8 cellular contexts compared by ENCODE assay signal in genomic region chr1:1504777-1505365, GRCh38. TPM values are rescaled to one million over a fixed set of nuclear protein-coding genes. Genes with fewer than 3 reads are reported as not detected.
DNase-seq lines count a peak whose midpoint lies in the region; ATAC-seq, FAIRE-seq and TF ChIP-seq lines count a peak whose summit lies in the region.
"Not testable (repeated sequence)": the region's sequence is repeated elsewhere in the genome, so short reads cannot be mapped to it uniquely, and the experiment has no call there.

No MANE protein-coding gene starts in this region.

- not testable (repeated sequence) for FAIRE-seq in D721Med (lab: Jason Lieb, UNC)

- not testable (repeated sequence) for DNase-seq in D721Med (ENCODE audit: insufficient read length, low spot score)
- DNase-seq in KBM-7 (peak; percentile 93), NCI-H774 (lab: John Stamatoyannopoulos, UW) (peak; percentile 35), astrocyte of the spinal cord (ENCODE audit: low read depth, low spot score) (peak; percentile 40), heart right ventricle (peak; percentile 50 to 66), nucleus accumbens (lab: John Stamatoyannopoulos, UW) (peak in 44 of 56 donors; percentile 2 to 67 (median 28))
- peak; percentile 71 for DNase-seq in activated CD4-positive, CD25-positive, alpha-beta regulatory T cell treated with anti-CD3 and anti-CD28 coated beads, Interleukin-2, amount 50 U/mL, for 72 hours
- DNase-seq in stimulated activated CD8-positive, alpha-beta memory T cell treated with anti-CD3 and anti-CD28 coated beads, Interleukin-7, amount 100 ng/mL, for 4 hours (ENCODE audit: low read depth in 2 of 2): peak; percentile 45 to 47

- 33 to 34% methylated on average over 16 of the region's 16 CpGs for WGBS in heart right ventricle, 2 donors

- H3K4me3 ChIP-seq in astrocyte of the spinal cord (ENCODE audit: low read depth, low read length): not testable (repeated sequence)
- peak overlapping the region in 8 of 10 donors; percentile 16 to 44 (median 38) for H3K4me3 ChIP-seq in heart right ventricle

- intact Hi-C loops in heart right ventricle (cut with DNase I): loop anchor here in 3 of 10 donors (10.0 kb wide), 3 partner anchors 70 to 130 kb away; partner anchors contain the start of genes AURKAIP1 (in 1 of the 3), MRPL20 (in 1 of the 3) and VWA1 (in 1 of the 3)

- peaks cover 3 to 28% (median 13%) of the 10 kb centered on the region in 9 donors for H3K4me1 ChIP-seq in heart right ventricle

- TF ChIP-seq CTCF in D721Med (IDR thresholded peaks at IDR 0.05; ENCODE audit: insufficient read depth, missing control alignments) (peak; percentile 47), astrocyte of the spinal cord (IDR thresholded peaks at IDR 0.05; ENCODE audit: low read depth, low read length) (peak; percentile 60), heart right ventricle (IDR thresholded peaks at IDR 0.05) (peak; percentile 50 to 70 (median 63))

- peak overlapping the region in 9 of 10 donors; percentile 33 to 86 (median 82) for H3K27ac ChIP-seq in heart right ventricle

- not testable (repeated sequence) for H3K27me3 ChIP-seq in heart right ventricle

- not testable (repeated sequence) for H3K9me3 ChIP-seq in heart right ventricle

- in situ Hi-C loops in KBM-7 (cut with MboI; ENCODE audit: low pct_unique_long_range_greater_than_20kb, low sequenced_read_pairs); astrocyte of the spinal cord (cut with HindIII; ENCODE audit: low sequenced_read_pairs): not testable (repeated sequence)

- peak; percentile 23 to 53 (median 41) for ATAC-seq in heart right ventricle

- H3K36me3 ChIP-seq in heart right ventricle: not testable (repeated sequence)

RNA-seq across cellular contexts. Expression of gene ATAD3A, which starts 7.1 kb away (rescaled TPM):
- 10 to 100 TPM; 13.2 to 27.9 (median 15.6) TPM for total RNA-seq in heart right ventricle
- 10 to 100 TPM; 24.7 to 39.4 TPM for polyA plus RNA-seq in heart right ventricle

RNA-seq across cellular contexts. Expression of gene ATAD3B, which starts 33.3 kb away (rescaled TPM):
- 1 to 10 TPM; 5.3 to 9.9 (median 6.6) TPM for total RNA-seq in heart right ventricle
- polyA plus RNA-seq in heart right ventricle: 10 to 100 TPM; 12.5 to 33.3 TPM

RNA-seq across cellular contexts. Expression of gene TMEM240, which starts 35.6 kb away (rescaled TPM):
- total RNA-seq in heart right ventricle: 1 to 10 TPM; 3.2 to 6.2 (median 3.7) TPM
- polyA plus RNA-seq in heart right ventricle: 10 to 100 TPM in 1 of 2 donors, 1 to 10 TPM in 1; 3.5 to 12.1 TPM

RNA-seq across cellular contexts. Expression of gene ATAD3C, which starts 55.4 kb away (rescaled TPM):
- 1 to 10 TPM in 5 of 10 donors, under 1 TPM in 5; 0.11 to 2.2 (median 1.2) TPM for total RNA-seq in heart right ventricle
- under 1 TPM; 0.49 to 0.66 TPM for polyA plus RNA-seq in heart right ventricle
